In genomic region chr2:108786354-108787208, GRCh38 we compare ENCODE assay signal across 8 cellular contexts. TPM values are rescaled to one million over a fixed set of nuclear protein-coding genes. Genes with fewer than 3 reads are reported as not detected.
DNase-seq lines count a peak whose midpoint lies in the region; ATAC-seq and TF ChIP-seq lines count a peak whose summit lies in the region.

TSS of gene CCDC138 (plus strand) at chr2:108786771. CDS start at chr2:108786823, 52 bp downstream.

- DNase-seq in DMS53 (lab: John Stamatoyannopoulos, UW) (peak; percentile 98), esophagus muscularis mucosa (ENCODE audit: extremely low spot score) (peak; percentile 96), myocyte (ENCODE audit: low read depth) (peak; percentile 90)
- DNase-seq in activated T-cell treated with anti-CD3 and anti-CD28 coated beads, Interleukin-2, amount 50 U/mL, for 1 hour: peak; percentile 94
- peak; percentile 72 to 85 for DNase-seq in stimulated activated CD8-positive, alpha-beta memory T cell treated with anti-CD3 and anti-CD28 coated beads, Interleukin-7, amount 100 ng/mL, for 4 hours (ENCODE audit: low read depth in 2 of 2)

- intact Hi-C loops in esophagus muscularis mucosa (cut with DNase I): no loop called here

- TF ChIP-seq CTCF in esophagus muscularis mucosa (IDR thresholded peaks at IDR 0.05): no peak

- peak; percentile 94 for ATAC-seq in GM21576 (IDR thresholded peaks at IDR 0.05; ENCODE audit: unreplicated experiment)

- no peaks in the 10 kb centered on the region for H3K9me3 Mint-ChIP-seq in IgD-negative memory B cell

- WGBS in esophagus muscularis mucosa: 1% methylated on average over 16 of the region's 78 CpGs

- peaks cover 12 to 13% (median 12%) of the 10 kb centered on the region in 4 donors for H3K4me1 ChIP-seq in esophagus muscularis mucosa

- peak within 1 kb of the TSS; percentile 63 to 97 (median 95) for H3K27ac Mint-ChIP-seq in IgD-negative memory B cell

- no peak for TF ChIP-seq POLR2A in esophagus muscularis mucosa (IDR thresholded peaks at IDR 0.05; ENCODE audit: low read depth)

- H3K36me3 Mint-ChIP-seq in IgD-negative memory B cell: peaks cover 8% of the 10 kb centered on the region

- no peak for TF ChIP-seq EP300 in esophagus muscularis mucosa (IDR thresholded peaks at IDR 0.05)

- peak within 1 kb of the TSS; percentile 90 to 100 (median 98) for H3K4me3 Mint-ChIP-seq in IgD-negative memory B cell

- no peaks in the 10 kb centered on the region for H3K9me3 ChIP-seq in esophagus muscularis mucosa

- H3K27me3 Mint-ChIP-seq in IgD-negative memory B cell: no peaks in the 10 kb centered on the region

- peaks cover 8 to 19% (median 16%) of the 10 kb centered on the region in 3 donors for H3K4me1 Mint-ChIP-seq in IgD-negative memory B cell

- peak within 1 kb of the TSS; percentile 76 to 83 (median 80) for H3K27ac ChIP-seq in esophagus muscularis mucosa (replicated peaks in 1 of 4)

- H3K36me3 ChIP-seq in esophagus muscularis mucosa: peaks cover 17 to 31% (median 28%) of the 10 kb centered on the region in 4 donors

- no peaks in the 10 kb centered on the region for H3K27me3 ChIP-seq in esophagus muscularis mucosa

- H3K4me3 ChIP-seq in esophagus muscularis mucosa: peak within 1 kb of the TSS; percentile 82 to 96 (median 84)

TF ChIP-seq in PFSK-1, 5 proteins besides CTCF, POLR2A, EP300 and RAD21:
- TF ChIP-seq REST (IDR thresholded peaks at IDR 0.05; ENCODE audit: insufficient read depth in 1 of 2, low read depth in 2 of 2, low read length in 2 of 2) (no peak), TAF1 (IDR thresholded peaks at IDR 0.05; ENCODE audit: borderline replicate concordance, insufficient read depth, low read length) (peak; percentile 75; the same call in 1 of the 2 replicates), POLR2AphosphoS5 (IDR thresholded peaks at IDR 0.05; ENCODE audit: low read depth, low read length) (peak; percentile 87), FOXP2 (optimal IDR thresholded peaks at IDR 0.05; ENCODE audit: borderline replicate concordance, extremely low read depth, extremely low read length, insufficient read depth) (peak; percentile 80)

RNA-seq across cellular contexts. Expression of gene CCDC138, which starts in this region (rescaled TPM):
- polyA plus RNA-seq in IgD-negative memory B cell: 8.6 TPM
- polyA plus RNA-seq in PFSK-1 (2012; ENCODE audit: insufficient read length, low read depth): 6.2 TPM
- 1 to 10 TPM in 3 of 4 donors, under 1 TPM in 1; 0.58 to 1.8 (median 1.2) TPM for total RNA-seq in esophagus muscularis mucosa
- 3.4 and 3.7 TPM in 2 replicates for total RNA-seq in myocyte
- polyA plus RNA-seq in myocyte (2012): 1.3 TPM

Comparison
In these comparisons a context has a peak if more than half of its experiments do, and no peak if none do; other contexts are left out.
1. Peak in every context shown above with its lines: DNase-seq, ATAC-seq, H3K4me3 ChIP-seq and H3K27ac ChIP-seq.